In genomic region chr11:26842883-26843282, GRCh38 we compare ENCODE assay signal across 19 cellular contexts.
DNase-seq lines count a peak whose midpoint lies in the region; ATAC-seq and TF ChIP-seq lines count a peak whose summit lies in the region.
"Had no signal": no experiment of that assay in that cellular context is flagged by ENCODE, and none has a peak within 500 bp of the region (broad histone marks: within the 10 kb centered on the region; RNA-seq: fewer than 3 reads in every experiment).

No MANE protein-coding gene starts in this region.

- TF ChIP-seq CTCF in RWPE1 (conservative IDR thresholded peaks at IDR 0.05; ENCODE audit: low read depth) (no peak), esophagus muscularis mucosa (IDR thresholded peaks at IDR 0.05) (no peak), vagina (IDR thresholded peaks at IDR 0.05) (no peak)

- H3K27ac ChIP-seq in RWPE1 (peak overlapping the region; percentile 71), esophagus muscularis mucosa (replicated peaks in 1 of 4) (peak overlapping the region; percentile 72 to 78 (median 77)), vagina (peak overlapping the region; percentile 79)
- H3K27ac ChIP-seq: foreskin keratinocyte had no signal

- no peak overlapping the region for H3K4me3 ChIP-seq in esophagus muscularis mucosa
- no peak overlapping the region for H3K4me3 ChIP-seq in vagina
- H3K4me3 ChIP-seq: upper lobe of left lung had no signal

- POLR2A ChIA-PET in RWPE1 (lab: Yijun Ruan, JAX; ENCODE audit: low non-redundant PET): no interaction called here

- H3K27me3 ChIP-seq in esophagus muscularis mucosa (no peaks in the 10 kb centered on the region), vagina (no peaks in the 10 kb centered on the region)
- H3K27me3 ChIP-seq: foreskin keratinocyte, upper lobe of left lung had no signal

- ATAC-seq in sciatic nerve (peak; percentile 27), HG02763 (IDR thresholded peaks at IDR 0.05; ENCODE audit: unreplicated experiment) (no peak)
- ATAC-seq: activated T-cell treated with anti-CD3 and anti-CD28 coated beads, Interleukin-2, amount 50 U/mL, for 72 hours had no signal

- H3K27me3 Mint-ChIP-seq in activated T-helper 1 cell treated with anti-CD3 and anti-CD28 coated beads, Interleukin-12 subunit alpha, Interleukin-12 subunit beta, Interleukin-2, Interleukin-4 antibody, amounts not matched to agents 30 ng/mL and 10 ng/mL and 1 ng/mL, durations not matched to agents 14 hours and 24 hours and 36 hours (ENCODE audit: insufficient read depth): no peaks in the 10 kb centered on the region
- H3K27me3 Mint-ChIP-seq: B cell had no signal

- TF ChIP-seq POLR2A in esophagus muscularis mucosa (IDR thresholded peaks at IDR 0.05; ENCODE audit: low read depth): no peak
- no peak for TF ChIP-seq POLR2A in vagina (IDR thresholded peaks at IDR 0.05)

- peaks cover 6% of the 10 kb centered on the region for H3K9me3 Mint-ChIP-seq in activated T-helper 1 cell treated with anti-CD3 and anti-CD28 coated beads, Interleukin-12 subunit alpha, Interleukin-12 subunit beta, Interleukin-2, Interleukin-4 antibody, amounts not matched to agents 30 ng/mL and 10 ng/mL and 1 ng/mL, durations not matched to agents 14 hours and 24 hours and 36 hours

- no peaks in the 10 kb centered on the region for H3K9me3 ChIP-seq in esophagus muscularis mucosa
- H3K9me3 ChIP-seq in vagina: no peaks in the 10 kb centered on the region
- H3K9me3 ChIP-seq: upper lobe of left lung had no signal

- DNase-seq in RWPE1 (ENCODE audit: low spot score) (no peak), esophagus muscularis mucosa (ENCODE audit: extremely low spot score) (no peak), sciatic nerve (ENCODE audit: low spot score) (no peak), vagina (ENCODE audit: extremely low spot score in 2 of 2) (no peak), NCI-H2107 treated with DMSO at 0.1 percent for 48 hours (lab: John Stamatoyannopoulos, UW; ENCODE audit: unreplicated experiment) (no peak)
- no peak for DNase-seq in activated T-helper 1 cell treated with anti-CD3 and anti-CD28 coated beads, Interleukin-12 subunit alpha, Interleukin-12 subunit beta, Interleukin-2, Interleukin-4 antibody, amounts not matched to agents 30 ng/mL and 10 ng/mL and 1 ng/mL, durations not matched to agents 14 hours and 24 hours and 36 hours (ENCODE audit: low spot score)
- DNase-seq: activated naive CD4-positive, alpha-beta T cell treated with anti-CD3 and anti-CD28 coated beads, Interleukin-2, amount 50 U/mL, for 16 hours; activated T-cell treated with anti-CD3 and anti-CD28 coated beads, Interleukin-2, amount 50 U/mL, for 72 hours; kidney; NCI-H1105 treated with DMSO at 0.1 percent for 48 hours; NCI-H510A; nucleus accumbens; right cardiac atrium; stimulated activated CD4-positive, alpha-beta T cell treated with anti-CD3 and anti-CD28 coated beads, Interleukin-1b, Interleukin-23, amount 100 ng/mL, for 48 hours; stimulated activated naive CD4-positive, alpha-beta T cell; upper lobe of left lung had no signal

- H3K36me3 ChIP-seq in esophagus muscularis mucosa (no peaks in the 10 kb centered on the region), vagina (no peaks in the 10 kb centered on the region)
- H3K36me3 ChIP-seq: upper lobe of left lung had no signal

- H3K36me3 Mint-ChIP-seq in activated T-helper 1 cell treated with anti-CD3 and anti-CD28 coated beads, Interleukin-12 subunit alpha, Interleukin-12 subunit beta, Interleukin-2, Interleukin-4 antibody, amounts not matched to agents 30 ng/mL and 10 ng/mL and 1 ng/mL, durations not matched to agents 14 hours and 24 hours and 36 hours (ENCODE audit: low read depth): no peaks in the 10 kb centered on the region

- 63% methylated on average over 2 of the region's 2 CpGs for WGBS in esophagus muscularis mucosa

- no peak overlapping the region for H3K27ac Mint-ChIP-seq in activated T-helper 1 cell treated with anti-CD3 and anti-CD28 coated beads, Interleukin-12 subunit alpha, Interleukin-12 subunit beta, Interleukin-2, Interleukin-4 antibody, amounts not matched to agents 30 ng/mL and 10 ng/mL and 1 ng/mL, durations not matched to agents 14 hours and 24 hours and 36 hours
- H3K27ac Mint-ChIP-seq: activated T-cell treated with anti-CD3 and anti-CD28 coated beads, Interleukin-2, amount 50 U/mL, for 72 hours; B cell had no signal

- TF ChIP-seq EP300 in esophagus muscularis mucosa (IDR thresholded peaks at IDR 0.05): no peak

- intact Hi-C loops in esophagus muscularis mucosa (cut with DNase I) (loop anchor here (5.0 kb wide), 2 partner anchors 104 to 149 kb away; partner anchors contain the start of gene FIBIN), sciatic nerve (cut with DNase I) (no loop called here), vagina (cut with DNase I) (no loop called here)
- intact Hi-C loops in activated T-helper 1 cell treated with anti-CD3 and anti-CD28 coated beads, Interleukin-12 subunit alpha, Interleukin-12 subunit beta, Interleukin-2, Interleukin-4 antibody, amounts not matched to agents 30 ng/mL and 10 ng/mL and 1 ng/mL, durations not matched to agents 14 hours and 24 hours and 36 hours (cut with micrococcal nuclease): no loop called here

- H3K4me1 Mint-ChIP-seq in activated T-helper 1 cell treated with anti-CD3 and anti-CD28 coated beads, Interleukin-12 subunit alpha, Interleukin-12 subunit beta, Interleukin-2, Interleukin-4 antibody, amounts not matched to agents 30 ng/mL and 10 ng/mL and 1 ng/mL, durations not matched to agents 14 hours and 24 hours and 36 hours (ENCODE audit: low read depth): no peaks in the 10 kb centered on the region
- H3K4me1 Mint-ChIP-seq: B cell had no signal

- H3K4me3 Mint-ChIP-seq in activated T-helper 1 cell treated with anti-CD3 and anti-CD28 coated beads, Interleukin-12 subunit alpha, Interleukin-12 subunit beta, Interleukin-2, Interleukin-4 antibody, amounts not matched to agents 30 ng/mL and 10 ng/mL and 1 ng/mL, durations not matched to agents 14 hours and 24 hours and 36 hours: no peak overlapping the region
- H3K4me3 Mint-ChIP-seq: activated T-cell treated with anti-CD3 and anti-CD28 coated beads, Interleukin-2, amount 50 U/mL, for 72 hours; B cell had no signal

- CTCF ChIA-PET in RWPE1 (lab: Yijun Ruan, JAX): no interaction called here

- H3K4me1 ChIP-seq in esophagus muscularis mucosa (peaks cover 5 to 66% (median 49%) of the 10 kb centered on the region in 4 donors), vagina (peaks cover 64% of the 10 kb centered on the region)
